Comparison of ENCODE assay signal across 14 cellular contexts in the genomic region with DNA sequence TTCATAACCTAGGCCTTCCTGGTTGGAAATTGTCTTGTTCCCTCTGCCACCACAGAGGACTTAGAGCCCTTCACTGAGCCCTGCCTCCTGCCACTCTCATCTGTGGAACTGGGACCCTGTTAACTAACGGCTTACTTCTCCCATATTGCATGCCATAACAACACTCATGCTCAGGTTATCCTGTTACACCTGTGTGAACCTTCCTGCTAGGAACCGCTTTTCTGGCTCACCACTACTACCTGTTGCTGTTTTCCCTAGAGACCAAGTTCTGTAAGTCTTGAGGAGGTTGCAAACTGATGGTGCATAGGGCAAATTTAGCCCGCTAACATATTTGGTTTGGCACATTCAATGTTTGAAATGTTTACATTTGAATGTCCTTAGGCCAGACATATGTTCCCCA.
"Had no signal": no experiment of that assay in that cellular context is flagged by ENCODE, and none has a peak within 500 bp of the region (broad histone marks: within the 10 kb centered on the region; RNA-seq: fewer than 3 reads in every experiment).

No MANE protein-coding gene starts in this region.

- DNase-seq: activated CD4-positive, alpha-beta T cell treated with anti-CD3 and anti-CD28 coated beads, Interleukin-2, amount 10 ng/mL, durations not matched to agents 7 days and 5 days; activated CD8-positive, alpha-beta memory T cell treated with anti-CD3 and anti-CD28 coated beads, Interleukin-2, amount 50 U/mL, for 48 hours; activated gamma-delta T cell treated with Interleukin-2 at 50 U/mL for 16 hours; activated naive CD8-positive, alpha-beta T cell treated with anti-CD3 and anti-CD28 coated beads, Interleukin-2, amount 10 ng/mL, durations not matched to agents 7 days and 5 days; activated T-cell treated with anti-CD3 and anti-CD28 coated beads, Interleukin-2, amount 50 U/mL, for 72 hours; cortex of kidney; effector CD8-positive, alpha-beta T cell; esophagus squamous epithelium; glutamatergic neuron; stimulated activated naive CD8-positive, alpha-beta T cell treated with anti-CD3 and anti-CD28 coated beads, Interleukin-15, amount 100 ng/mL, for 72 hours; testis; upper lobe of left lung had no signal

- H3K4me3 ChIP-seq: esophagus squamous epithelium, prostate gland, testis, upper lobe of left lung had no signal

- H3K4me1 ChIP-seq: esophagus squamous epithelium, prostate gland, testis, upper lobe of left lung had no signal

- H3K27ac ChIP-seq: brain microvascular endothelial cell, esophagus squamous epithelium, prostate gland, testis had no signal

- H3K27me3 ChIP-seq: brain microvascular endothelial cell, esophagus squamous epithelium, testis, upper lobe of left lung had no signal

- H3K9me3 ChIP-seq: prostate gland, testis had no signal

- H3K36me3 ChIP-seq: brain microvascular endothelial cell, esophagus squamous epithelium, prostate gland, upper lobe of left lung had no signal
